Comparison of ENCODE assay signal across 9 cellular contexts in the genomic region with DNA sequence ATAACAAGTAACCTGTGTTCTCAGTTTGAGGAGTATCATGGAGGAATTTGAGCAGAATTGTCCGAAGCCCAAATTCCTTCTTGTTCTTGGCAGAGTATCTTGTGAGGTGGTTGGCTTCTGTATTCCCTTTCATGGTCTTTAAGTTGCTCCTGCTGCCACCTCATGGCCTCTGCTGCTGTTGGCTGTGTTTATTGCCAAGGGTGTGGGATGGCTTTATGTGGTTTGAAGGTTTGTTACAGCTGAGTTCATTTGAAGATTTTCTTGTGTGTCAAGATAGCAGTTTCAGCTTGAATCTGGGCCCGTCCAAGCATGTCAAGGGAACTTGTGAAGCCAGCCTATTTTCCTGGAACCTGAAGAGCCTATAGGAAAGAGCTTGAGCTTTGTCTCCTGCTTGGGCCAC. TPM values are rescaled to one million over a fixed set of nuclear protein-coding genes. Genes with fewer than 3 reads are reported as not detected.
DNase-seq lines count a peak whose midpoint lies in the region; ATAC-seq and TF ChIP-seq lines count a peak whose summit lies in the region.
"Had no signal": no experiment of that assay in that cellular context is flagged by ENCODE, and none has a peak within 500 bp of the region (broad histone marks: within the 10 kb centered on the region; RNA-seq: fewer than 3 reads in every experiment).

No MANE protein-coding gene starts in this region.

- ATAC-seq in GM18909 (IDR thresholded peaks at IDR 0.05; ENCODE audit: poor library complexity, unreplicated experiment), result peak; percentile 58
- peak; percentile 87 for ATAC-seq in effector memory CD8-positive, alpha-beta T cell (replicated peaks)
- ATAC-seq in heart left ventricle, result no peak
- no peak for ATAC-seq in sciatic nerve

- H3K4me3 ChIP-seq in A673 (ENCODE audit: low read depth, low read length, poor library complexity, severe bottlenecking) (no peak overlapping the region), tibial artery (no peak overlapping the region), heart left ventricle (no peak overlapping the region)
- no peak overlapping the region for H3K4me3 ChIP-seq in Jurkat, Clone E6-1 (ENCODE audit: low read length)

- BruUV-seq in A673 (replicated peaks; lab: Mats Ljungman, UMichigan), result no TSS peak

- H3K9me3 Mint-ChIP-seq in effector memory CD8-positive, alpha-beta T cell, result no peaks in the 10 kb centered on the region
- no peaks in the 10 kb centered on the region for H3K9me3 Mint-ChIP-seq in activated CD4-positive, alpha-beta T cell treated with anti-CD3 and anti-CD28 coated beads, Interleukin-2, amount 10 ng/mL, durations not matched to agents 7 days and 5 days

- POLR2A ChIA-PET in A673 (lab: Charles Lee; ENCODE audit: low non-redundant PET), result no interaction called here
- POLR2A ChIA-PET in activated CD4-positive, alpha-beta T cell treated with anti-CD3 and anti-CD28 coated beads, Interleukin-2, amount 10 ng/mL, durations not matched to agents 7 days and 5 days (lab: Charles Lee), result no interaction called here

- TF ChIP-seq POLR2A in heart left ventricle (IDR thresholded peaks at IDR 0.05), result no peak

- H3K4me3 Mint-ChIP-seq in effector memory CD8-positive, alpha-beta T cell, result no peak overlapping the region
- no peak overlapping the region for H3K4me3 Mint-ChIP-seq in activated CD4-positive, alpha-beta T cell treated with anti-CD3 and anti-CD28 coated beads, Interleukin-2, amount 10 ng/mL, durations not matched to agents 7 days and 5 days

- H3K36me3 ChIP-seq in A673 (ENCODE audit: insufficient read depth, low read length, poor library complexity, severe bottlenecking) (no peaks in the 10 kb centered on the region), tibial artery (no peaks in the 10 kb centered on the region), heart left ventricle (no peaks in the 10 kb centered on the region)

- H3K36me3 Mint-ChIP-seq in effector memory CD8-positive, alpha-beta T cell (ENCODE audit: insufficient read depth), result no peaks in the 10 kb centered on the region
- no peaks in the 10 kb centered on the region for H3K36me3 Mint-ChIP-seq in activated CD4-positive, alpha-beta T cell treated with anti-CD3 and anti-CD28 coated beads, Interleukin-2, amount 10 ng/mL, durations not matched to agents 7 days and 5 days (ENCODE audit: low read depth)

- H3K27me3 Mint-ChIP-seq in effector memory CD8-positive, alpha-beta T cell, result peaks cover 0 to 2% of the 10 kb centered on the region in 2 donors
- H3K27me3 Mint-ChIP-seq in activated CD4-positive, alpha-beta T cell treated with anti-CD3 and anti-CD28 coated beads, Interleukin-2, amount 10 ng/mL, durations not matched to agents 7 days and 5 days, result peaks cover 3% of the 10 kb centered on the region

- intact Hi-C loops in A673 (cut with micrococcal nuclease; ENCODE audit: unreplicated experiment) (no loop called here), tibial artery (cut with DNase I; ENCODE audit: low total_unique reads) (no loop called here), heart left ventricle (cut with DNase I) (no loop called here), sciatic nerve (cut with DNase I) (no loop called here)

- H3K4me1 ChIP-seq in A673 (ENCODE audit: insufficient read depth, low read length, poor library complexity, severe bottlenecking) (no peaks in the 10 kb centered on the region), tibial artery (no peaks in the 10 kb centered on the region), heart left ventricle (no peaks in the 10 kb centered on the region)

- H3K27ac Mint-ChIP-seq in effector memory CD8-positive, alpha-beta T cell, result peak overlapping the region in 1 of 2 donors; percentile 72
- H3K27ac Mint-ChIP-seq in activated CD4-positive, alpha-beta T cell treated with anti-CD3 and anti-CD28 coated beads, Interleukin-2, amount 10 ng/mL, durations not matched to agents 7 days and 5 days, result no peak overlapping the region

- DNase-seq in A673 (ENCODE audit: low spot score) (peak; percentile 17), tibial artery (no peak), heart left ventricle (no peak), sciatic nerve (ENCODE audit: low spot score) (no peak)
- peak; percentile 96 for DNase-seq in Jurkat, Clone E6-1 (ENCODE audit: low read depth, low spot score)
- DNase-seq in effector memory CD8-positive, alpha-beta T cell, result peak in 1 of 3 experiments; percentile 14
- DNase-seq in activated CD4-positive, alpha-beta T cell treated with anti-CD3 and anti-CD28 coated beads, Interleukin-2, amount 10 ng/mL, durations not matched to agents 7 days and 5 days, result no peak

- H3K27me3 ChIP-seq in A673 (replicated peaks; ENCODE audit: insufficient read depth, low read depth, low read length, poor library complexity), result no peaks in the 10 kb centered on the region
- no peaks in the 10 kb centered on the region for H3K27me3 ChIP-seq in tibial artery
- H3K27me3 ChIP-seq in heart left ventricle, result peaks cover 0 to 3% (median 0%) of the 10 kb centered on the region in 9 donors

- CTCF ChIA-PET in A673 (lab: Charles Lee), result no interaction called here
- CTCF ChIA-PET in activated CD4-positive, alpha-beta T cell treated with anti-CD3 and anti-CD28 coated beads, Interleukin-2, amount 10 ng/mL, durations not matched to agents 7 days and 5 days (lab: Charles Lee), result interaction anchor here (1.0 to 1.7 kb wide), 3 partner anchors 9 to 39 kb away, joined by 3 read pairs; no protein-coding TSS in a partner anchor

- TF ChIP-seq CTCF in A673 (conservative IDR thresholded peaks at IDR 0.05; ENCODE audit: low read depth, low read length) (0 out of 2 replicates have a peak, but pooled peaks have one; percentile 13), tibial artery (IDR thresholded peaks at IDR 0.05) (no peak), heart left ventricle (IDR thresholded peaks at IDR 0.05) (no peak)

- 29 to 71% (median 64%) methylated on average over 2 of the region's 2 CpGs for WGBS in heart left ventricle, 4 donors

- H3K27ac ChIP-seq in A673 (ENCODE audit: low read depth, low read length, poor library complexity, severe bottlenecking) (no peak overlapping the region), tibial artery (no peak overlapping the region), heart left ventricle (no peak overlapping the region)

- peaks cover 0 to 14% of the 10 kb centered on the region in 2 donors for H3K4me1 Mint-ChIP-seq in effector memory CD8-positive, alpha-beta T cell (ENCODE audit: low read depth in 2 of 2)
- H3K4me1 Mint-ChIP-seq in activated CD4-positive, alpha-beta T cell treated with anti-CD3 and anti-CD28 coated beads, Interleukin-2, amount 10 ng/mL, durations not matched to agents 7 days and 5 days, result no peaks in the 10 kb centered on the region

- no peaks in the 10 kb centered on the region for H3K9me3 ChIP-seq in A673 (ENCODE audit: low read depth, low read length, poor library complexity, severe bottlenecking)
- no peaks in the 10 kb centered on the region for H3K9me3 ChIP-seq in tibial artery
- H3K9me3 ChIP-seq in heart left ventricle, result no peaks in the 10 kb centered on the region
- H3K9me3 ChIP-seq: Caco-2 had no signal

RNA-seq across cellular contexts. Expression of a gene that starts 20.2 kb away (rescaled TPM):
- total RNA-seq in A673 (2021), result 57.4 and 62.5 TPM in 2 replicates
- polyA plus RNA-seq in Jurkat, Clone E6-1 (2012; ENCODE audit: insufficient read depth, insufficient read length), result 57.4 TPM
- 10 to 100 TPM; 40.7 to 52.5 TPM for total RNA-seq in activated CD4-positive, alpha-beta T cell treated with anti-CD3 and anti-CD28 coated beads, Interleukin-2, amount 10 ng/mL, durations not matched to agents 7 days and 5 days
- total RNA-seq in heart left ventricle, result 1 to 10 TPM in 1 of 9 donors, under 1 TPM in 6, not detected in 2; 0.12 to 2.9 (median 0.48) TPM
- under 1 TPM; 0.04 to 0.12 TPM for polyA plus RNA-seq in heart left ventricle
- 0.80 TPM for total RNA-seq in sciatic nerve

RNA-seq across cellular contexts. Expression of a gene that starts 36.9 kb away (rescaled TPM):
- total RNA-seq in A673 (2021) (7.0 and 7.9 TPM in 2 replicates), heart left ventricle (under 1 TPM; 0.09 to 0.48 (median 0.19) TPM), sciatic nerve (1.2 TPM)
- polyA plus RNA-seq in Jurkat, Clone E6-1 (2012; ENCODE audit: insufficient read depth, insufficient read length), result 14.1 TPM
- total RNA-seq in activated CD4-positive, alpha-beta T cell treated with anti-CD3 and anti-CD28 coated beads, Interleukin-2, amount 10 ng/mL, durations not matched to agents 7 days and 5 days, result 1 to 10 TPM in 1 of 2 experiments, under 1 TPM in 1; 0.79 to 1.1 TPM
- polyA plus RNA-seq in heart left ventricle, result under 1 TPM; 0.24 to 0.27 TPM

Comparison
In these comparisons a context has a peak if more than half of its experiments do, and no peak if none do; other contexts are left out.
1. DNase-seq: peak in A673 (single experiment) and Jurkat, Clone E6-1 (single experiment); none in tibial artery (0 of 2), activated CD4-positive, alpha-beta T cell treated with anti-CD3 and anti-CD28 coated beads, Interleukin-2, amount 10 ng/mL, durations not matched to agents 7 days and 5 days (single experiment), heart left ventricle (0 of 5) and sciatic nerve (single experiment).
2. ATAC-seq: peak in GM18909 (single experiment) and effector memory CD8-positive, alpha-beta T cell (single experiment); none in heart left ventricle (0 of 4) and sciatic nerve (single experiment).
3. RNA of a gene that starts 20.2 kb away (total RNA-seq): 57.4 to 62.5 TPM in A673 and 40.7 to 52.5 TPM in activated CD4-positive, alpha-beta T cell treated with anti-CD3 and anti-CD28 coated beads, Interleukin-2, amount 10 ng/mL, durations not matched to agents 7 days and 5 days; 0.80 TPM in sciatic nerve (single experiment) and 0.12 to 2.9 TPM in heart left ventricle; every median in the first group is over 10 times any median in the second.